Comparison of ENCODE assay signal across 11 cellular contexts in genomic region chr15:70320077-70320830, GRCh38.
DNase-seq lines count a peak whose midpoint lies in the region; ATAC-seq and TF ChIP-seq lines count a peak whose summit lies in the region.
"Had no signal": no experiment of that assay in that cellular context is flagged by ENCODE, and none has a peak within 500 bp of the region (broad histone marks: within the 10 kb centered on the region; RNA-seq: fewer than 3 reads in every experiment).

No MANE protein-coding gene starts in this region.

- no peak for TF ChIP-seq POLR2A in Peyer's patch (IDR thresholded peaks at IDR 0.05)

- H3K27me3 ChIP-seq in Peyer's patch (no peaks in the 10 kb centered on the region), lower lobe of right lung (ENCODE audit: low read depth) (no peaks in the 10 kb centered on the region), upper lobe of right lung (no peaks in the 10 kb centered on the region)

- TF ChIP-seq CTCF in Peyer's patch (IDR thresholded peaks at IDR 0.05) (no peak), lower lobe of right lung (IDR thresholded peaks at IDR 0.05) (no peak), upper lobe of right lung (IDR thresholded peaks at IDR 0.05) (no peak)

- intact Hi-C loops in lower lobe of right lung (cut with DNase I), result no loop called here
- intact Hi-C loops in upper lobe of right lung (cut with DNase I), result no loop called here

- no peaks in the 10 kb centered on the region for H3K9me3 ChIP-seq in Peyer's patch
- H3K9me3 ChIP-seq in lower lobe of right lung, result no peaks in the 10 kb centered on the region
- H3K9me3 ChIP-seq in upper lobe of right lung, result no peaks in the 10 kb centered on the region

- H3K4me3 ChIP-seq in Peyer's patch, result no peak overlapping the region
- no peak overlapping the region for H3K4me3 ChIP-seq in lower lobe of right lung
- H3K4me3 ChIP-seq in upper lobe of right lung, result no peak overlapping the region

- no peaks in the 10 kb centered on the region for H3K36me3 ChIP-seq in Peyer's patch
- no peaks in the 10 kb centered on the region for H3K36me3 ChIP-seq in lower lobe of right lung
- no peaks in the 10 kb centered on the region for H3K36me3 ChIP-seq in upper lobe of right lung

- H3K27ac ChIP-seq in Peyer's patch (peak overlapping the region in 3 of 4 donors; percentile 14 to 74 (median 44)), lower lobe of right lung (peak overlapping the region; percentile 3), upper lobe of right lung (no peak overlapping the region)
- H3K27ac ChIP-seq: 22Rv1 had no signal

- H3K4me1 ChIP-seq in Peyer's patch (peaks cover 3 to 37% (median 30%) of the 10 kb centered on the region in 4 donors), lower lobe of right lung (peaks cover 58% of the 10 kb centered on the region), upper lobe of right lung (peaks cover 53% of the 10 kb centered on the region)

- no peak for ATAC-seq in lower lobe of right lung
- ATAC-seq in upper lobe of right lung, result peak; percentile 23

- DNase-seq in SIG-M5 treated with dmso at 0.1 percent for 504 hours (lab: John Stamatoyannopoulos, UW; ENCODE audit: unreplicated experiment) (peak; percentile 63), SIG-M5 (lab: John Stamatoyannopoulos, UW) (no peak), Peyer's patch (no peak), lower lobe of right lung (no peak), upper lobe of right lung (no peak), NCI-H1092 treated with DMSO at 0.1 percent for 48 hours (lab: John Stamatoyannopoulos, UW) (no peak), NCI-H774 (lab: John Stamatoyannopoulos, UW) (no peak)
- DNase-seq in stimulated activated CD4-positive, alpha-beta T cell treated with anti-CD3 and anti-CD28 coated beads, Interleukin-1b, Interleukin-23, amount 100 ng/mL, for 48 hours, result no peak
- DNase-seq: NCI-H2171 treated with DMSO at 0.1 percent for 48 hours, right cardiac atrium had no signal
